Comparison of ENCODE assay signal across 20 cellular contexts in the genomic region with DNA sequence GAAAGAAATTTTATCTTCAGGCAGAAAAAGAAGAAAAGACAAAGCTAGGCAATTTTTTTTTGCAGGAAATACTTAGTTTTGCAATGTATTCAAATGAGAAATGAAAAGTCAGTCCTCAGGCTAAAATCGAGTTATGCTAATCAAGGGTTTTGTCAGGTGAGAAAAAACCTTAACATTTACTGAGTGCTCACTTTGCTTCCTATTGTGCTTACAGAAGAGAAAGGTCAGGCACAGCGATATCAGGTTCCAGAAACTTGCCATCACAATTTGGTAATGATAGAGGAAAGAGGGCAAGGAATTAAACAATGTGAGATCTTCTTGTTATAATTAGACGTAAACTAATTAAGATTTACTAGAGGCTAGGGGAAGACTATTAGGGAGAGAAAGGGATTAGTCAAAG.
"Had no signal": no experiment of that assay in that cellular context is flagged by ENCODE, and none has a peak within 500 bp of the region (broad histone marks: within the 10 kb centered on the region; RNA-seq: fewer than 3 reads in every experiment).

No MANE protein-coding gene starts in this region.

- H3K27me3 ChIP-seq: colonic mucosa, hepatocyte, sigmoid colon, stomach, transverse colon had no signal

- H3K27ac Mint-ChIP-seq: naive thymus-derived CD8-positive, alpha-beta T cell had no signal

- H3K79me2 ChIP-seq: hepatocyte had no signal

- H2AFZ ChIP-seq: hepatocyte had no signal

- H3K27ac ChIP-seq: colonic mucosa, hepatocyte, sigmoid colon, skin epidermis, stomach, thoracic aorta, transverse colon had no signal

- H3K4me2 ChIP-seq: hepatocyte had no signal

- H3K9me3 ChIP-seq: colonic mucosa, sigmoid colon, thoracic aorta had no signal

- H3K9me3 Mint-ChIP-seq: neural crest cell had no signal

- H3K4me3 ChIP-seq: colonic mucosa, hepatocyte, mucosa of descending colon, sigmoid colon, skin epidermis, stomach, thoracic aorta, transverse colon had no signal

- ATAC-seq: left lobe of liver; mucosa of descending colon; naive thymus-derived CD8-positive, alpha-beta T cell had no signal

- H3K36me3 Mint-ChIP-seq: naive thymus-derived CD8-positive, alpha-beta T cell had no signal

- H3K36me3 ChIP-seq: colonic mucosa, sigmoid colon, stomach, thoracic aorta, transverse colon had no signal

- H3K4me1 Mint-ChIP-seq: naive thymus-derived CD8-positive, alpha-beta T cell had no signal

- H3K4me3 Mint-ChIP-seq: naive thymus-derived CD8-positive, alpha-beta T cell; neural crest cell had no signal

- DNase-seq: colonic mucosa; dermis blood vessel endothelial cell; effector CD4-positive, alpha-beta T cell; foreskin melanocyte; head of caudate nucleus; islet precursor cell; mammary epithelial cell; mucosa of descending colon; naive thymus-derived CD8-positive, alpha-beta T cell; posterior cingulate gyrus; sigmoid colon; stimulated activated naive CD4-positive, alpha-beta T cell; stomach; substantia nigra; transverse colon had no signal

- H3K27me3 Mint-ChIP-seq: naive thymus-derived CD8-positive, alpha-beta T cell had no signal

- H3K4me1 ChIP-seq: colonic mucosa, sigmoid colon, stomach, transverse colon had no signal
